ENCODE assay signal across 1 cellular context in the genomic region with DNA sequence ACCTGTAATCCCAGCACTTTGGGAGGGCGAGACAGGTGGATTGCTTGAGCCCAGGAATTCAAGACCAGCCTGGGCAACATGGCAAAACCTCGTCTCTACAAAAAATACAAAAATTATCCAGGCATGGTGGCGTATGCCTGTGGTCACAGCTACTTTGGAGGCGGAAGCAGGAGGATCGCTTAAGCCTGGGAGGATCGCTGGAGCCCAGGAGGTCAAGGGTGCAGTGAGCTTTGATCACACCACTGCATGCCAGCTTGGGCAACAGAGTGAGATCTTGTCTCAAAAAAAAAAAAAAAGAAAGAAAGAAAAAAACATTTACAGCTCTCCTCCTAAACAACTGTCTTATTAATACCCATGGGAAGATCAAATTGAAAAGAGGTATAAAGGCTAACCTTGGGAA.
TF ChIP-seq lines count a peak whose summit lies in the region.

No MANE protein-coding gene starts in this region.

TF ChIP-seq in K562, 482 proteins besides CTCF, POLR2A, EP300 and RAD21:
- TF ChIP-seq ZFP1 (CRISPR knock-in tag; IDR thresholded peaks at IDR 0.05) = no peak
- no peak for TF ChIP-seq HNRNPLL (IDR thresholded peaks at IDR 0.05; ENCODE audit: low read depth, low read length, poor library complexity, severe bottlenecking)
- no peak for TF ChIP-seq MECOM (CRISPR knock-in tag; IDR thresholded peaks at IDR 0.05)
- TF ChIP-seq HLTF (IDR thresholded peaks at IDR 0.05) = no peak
- TF ChIP-seq LARP7 (IDR thresholded peaks at IDR 0.05) = 0 out of 2 replicates have a peak, but pooled peaks have one; percentile 18
- TF ChIP-seq U2AF1 (optimal IDR thresholded peaks at IDR 0.05; ENCODE audit: low read depth, low read length) = no peak
- TF ChIP-seq, protein P1, sequence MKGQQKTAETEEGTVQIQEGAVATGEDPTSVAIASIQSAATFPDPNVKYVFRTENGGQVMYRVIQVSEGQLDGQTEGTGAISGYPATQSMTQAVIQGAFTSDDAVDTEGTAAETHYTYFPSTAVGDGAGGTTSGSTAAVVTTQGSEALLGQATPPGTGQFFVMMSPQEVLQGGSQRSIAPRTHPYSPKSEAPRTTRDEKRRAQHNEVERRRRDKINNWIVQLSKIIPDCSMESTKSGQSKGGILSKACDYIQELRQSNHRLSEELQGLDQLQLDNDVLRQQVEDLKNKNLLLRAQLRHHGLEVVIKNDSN (CRISPR knock-in tag; IDR thresholded peaks at IDR 0.05) = no peak
TF ChIP-seq in K562: peak in this region for 1.
